14 cellular contexts compared by ENCODE assay signal in the genomic region with DNA sequence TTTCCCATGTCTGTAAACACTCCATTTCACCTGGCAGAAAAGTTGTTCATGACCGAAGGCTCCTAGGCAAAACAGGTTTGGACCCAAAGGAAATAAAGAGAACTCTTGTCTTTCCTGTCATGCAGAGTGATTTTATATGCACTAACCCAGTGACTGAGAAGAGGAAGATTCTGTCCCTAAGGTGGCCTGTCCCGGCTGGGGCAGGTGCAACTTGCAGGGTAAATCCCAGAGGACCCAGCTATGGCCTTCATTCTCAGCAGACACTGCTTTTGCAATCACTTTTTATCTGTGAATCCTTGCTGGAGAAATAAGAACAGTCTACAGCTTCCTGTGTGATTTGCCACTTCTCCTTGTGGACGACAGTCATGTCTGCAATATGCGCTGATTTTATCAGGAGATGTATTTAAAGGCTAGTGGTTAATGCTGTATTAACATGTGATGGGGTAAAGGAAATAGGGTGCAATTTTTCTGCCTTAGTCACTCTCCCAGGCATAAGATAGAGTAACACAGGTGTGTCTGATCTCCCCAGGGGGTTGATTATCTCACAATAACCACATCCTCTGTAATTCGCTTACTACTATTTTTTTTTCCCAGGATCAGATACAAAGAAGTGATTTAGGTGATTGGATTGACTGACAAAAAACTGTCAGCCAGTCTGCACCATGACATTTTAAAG.
DNase-seq lines count a peak whose midpoint lies in the region; ATAC-seq, FAIRE-seq and TF ChIP-seq lines count a peak whose summit lies in the region.
"Had no signal": no experiment of that assay in that cellular context is flagged by ENCODE, and none has a peak within 500 bp of the region (broad histone marks: within the 10 kb centered on the region; RNA-seq: fewer than 3 reads in every experiment).

No MANE protein-coding gene starts in this region.

- peaks cover 6 to 10% of the 10 kb centered on the region in 2 donors for H3K9me3 ChIP-seq in right atrium auricular region
- H3K9me3 ChIP-seq: ovary had no signal

- ATAC-seq in foreskin keratinocyte, result peak; percentile 100
- ATAC-seq: K562, left ventricle myocardium superior had no signal

- H3K27me3 ChIP-seq in foreskin keratinocyte (no peaks in the 10 kb centered on the region), right atrium auricular region (no peaks in the 10 kb centered on the region)
- H3K27me3 ChIP-seq: ovary had no signal

- no peak overlapping the region for H3K4me3 ChIP-seq in right atrium auricular region
- H3K4me3 ChIP-seq: K562, ovary had no signal

- no peaks in the 10 kb centered on the region for H3K36me3 ChIP-seq in right atrium auricular region
- H3K36me3 ChIP-seq: ovary, WERI-Rb-1 had no signal

- DNase-seq in Caki2 (ENCODE audit: low read depth) (peak; percentile 89), HTR-8/SVneo (ENCODE audit: insufficient read length, low spot score) (peak; percentile 41), RCC 7860 (ENCODE audit: low spot score) (peak; percentile 92), foreskin keratinocyte (peak; percentile 99 to 100), activated gamma-delta T cell (lab: John Stamatoyannopoulos, UW) (no peak), MV-4-11 (lab: John Stamatoyannopoulos, UW) (no peak), right atrium auricular region (ENCODE audit: low spot score) (no peak), erythroblast (lab: John Stamatoyannopoulos, UW) (no peak)
- DNase-seq: CD8-positive, alpha-beta memory T cell; left ventricle myocardium superior; ovary; WERI-Rb-1 had no signal

- H3K27ac ChIP-seq in foreskin keratinocyte (peak overlapping the region; percentile 96), right atrium auricular region (no peak overlapping the region)
- H3K27ac ChIP-seq: ovary, WERI-Rb-1 had no signal

- in situ Hi-C loops in Caki2 (cut with HindIII; ENCODE audit: low pct_unique_long_range_greater_than_20kb, low sequenced_read_pairs), result no loop called here

- TF ChIP-seq CTCF in foreskin keratinocyte (conservative IDR thresholded peaks at IDR 0.05) (peak; percentile 56), right atrium auricular region (IDR thresholded peaks at IDR 0.05) (no peak)

- peak; percentile 85 for FAIRE-seq in HTR-8/SVneo (lab: Jason Lieb, UNC)
- peak; percentile 89 for FAIRE-seq in RCC 7860 (lab: Jason Lieb, UNC)
- FAIRE-seq: GM18507, K562 had no signal

- H3K4me1 ChIP-seq in foreskin keratinocyte, result peaks cover 21% of the 10 kb centered on the region
- no peaks in the 10 kb centered on the region for H3K4me1 ChIP-seq in right atrium auricular region

- no peak for TF ChIP-seq POLR2A in erythroblast (IDR thresholded peaks at IDR 0.05; ENCODE audit: low read length)

Comparison
In these comparisons a context has a peak if more than half of its experiments do, and no peak if none do; other contexts are left out.
1. DNase-seq: peak in Caki2 (single experiment), HTR-8/SVneo (single experiment), RCC 7860 (single experiment) and foreskin keratinocyte (2 of 2); none in activated gamma-delta T cell (single experiment), MV-4-11 (single experiment), right atrium auricular region (single experiment) and erythroblast (0 of 2).